In genomic region chr11:1309498-1310314, GRCh38 we compare ENCODE assay signal across 8 cellular contexts. TPM values are rescaled to one million over a fixed set of nuclear protein-coding genes. Genes with fewer than 3 reads are reported as not detected.
DNase-seq lines count a peak whose midpoint lies in the region; ATAC-seq and FAIRE-seq lines count a peak whose summit lies in the region.

Gene TOLLIP (minus strand): TSS chr11:1309632. CDS start chr11:1309498, 134 bp downstream.

- ATAC-seq in GM18499 (IDR thresholded peaks at IDR 0.05; ENCODE audit: insufficient read depth, unreplicated experiment) (peak; percentile 48), HG02885 (IDR thresholded peaks at IDR 0.05; ENCODE audit: poor library complexity, unreplicated experiment) (peak; percentile 75), right cardiac atrium (peak; percentile 95 to 96)

- H3K4me3 ChIP-seq in right cardiac atrium (ENCODE audit: low read length) = peak within 1 kb of the TSS; percentile 77

- H3K27ac ChIP-seq in angular gyrus (ENCODE audit: low read depth, low read length) (peak within 1 kb of the TSS; percentile 95), right cardiac atrium (ENCODE audit: low read length) (peak within 1 kb of the TSS; percentile 85)

- no peaks in the 10 kb centered on the region for H3K27me3 ChIP-seq in right cardiac atrium (ENCODE audit: control insufficient read depth, insufficient read depth)

- intact Hi-C loops in right cardiac atrium (cut with DNase I) = no loop called here

- 2% methylated on average over 97 of the region's 97 CpGs for WGBS in right cardiac atrium

- H3K4me1 ChIP-seq in right cardiac atrium (ENCODE audit: control insufficient read depth, insufficient read depth, low read length) = peaks cover 9% of the 10 kb centered on the region

- DNase-seq in NCI-H1694 treated with DMSO at 0.1 percent for 48 hours (lab: John Stamatoyannopoulos, UW) = peak; percentile 67
- peak; percentile 94 to 99 (median 96) for DNase-seq in T-helper 2 cell
- peak; percentile 96 to 99 (median 98) for DNase-seq in right cardiac atrium
- peak; percentile 46 for DNase-seq in pulmonary artery endothelial cell (ENCODE audit: low read depth, low spot score)
- DNase-seq in urothelium cell line (ENCODE audit: low spot score) = peak; percentile 99

- no peak for FAIRE-seq in urothelium cell line (lab: Jason Lieb, UNC)

- H3K9me3 ChIP-seq in right cardiac atrium (ENCODE audit: control insufficient read depth, low read length) = no peaks in the 10 kb centered on the region

RNA-seq across cellular contexts. Expression of gene TOLLIP, which starts in this region (rescaled TPM):
- 10 to 100 TPM; 42.2 to 53.6 (median 46.0) TPM for total RNA-seq in right cardiac atrium
- polyA plus RNA-seq in right cardiac atrium = 32.6 TPM
- total RNA-seq in pulmonary artery endothelial cell = 26.0 and 30.1 TPM in 2 replicates

Comparison
In these comparisons a context has a peak if more than half of its experiments do, and no peak if none do; other contexts are left out.
1. Peak in every context shown above with its lines: DNase-seq, ATAC-seq, H3K4me3 ChIP-seq and H3K27ac ChIP-seq.
2. DNase-seq: peak in every context shown above with its lines; median percentile 99 in urothelium cell line; 98 in right cardiac atrium; 96 in T-helper 2 cell; 67 in NCI-H1694 treated with DMSO at 0.1 percent for 48 hours; 46 in pulmonary artery endothelial cell.